ENCODE assay signal across 8 cellular contexts in genomic region chr11:107565955-107566501, GRCh38. TPM values are rescaled to one million over a fixed set of nuclear protein-coding genes. Genes with fewer than 3 reads are reported as not detected.
A peak's percentile ranks its signal among the peaks of the same experiment; 100 is the strongest.
DNase-seq lines count a peak whose midpoint lies in the region; ATAC-seq, FAIRE-seq and TF ChIP-seq lines count a peak whose summit lies in the region.
"Not testable (repeated sequence)": the region's sequence is repeated elsewhere in the genome, so short reads cannot be mapped to it uniquely, and the experiment has no call there.

No MANE protein-coding gene starts in this region.

- in situ Hi-C loops in transverse colon (cut with MboI; ENCODE audit: low pct_ligation_motif_present in 1 of 4, low pct_unique_long_range_greater_than_20kb in 1 of 4, low sequenced_read_pairs in 3 of 4): not testable (repeated sequence)

- peak overlapping the region; percentile 88 for H3K4me3 Mint-ChIP-seq in activated T-helper 2 cell treated with anti-CD3 and anti-CD28 coated beads, Interferon-gamma antibody, Interleukin-2, Interleukin-4, amounts not matched to agents 10 μg/mL and 5 μg/mL and 100 μg/mL, durations not matched to agents 14 hours and 24 hours and 36 hours (ENCODE audit: low read depth)
- peak overlapping the region; percentile 94 to 98 for H3K4me3 Mint-ChIP-seq in effector memory CD8-positive, alpha-beta T cell

- peaks cover 31% of the 10 kb centered on the region for H3F3A ChIP-seq in PC-9 (ENCODE audit: insufficient read depth, low read depth)

- CTCF ChIA-PET in PC-9 (lab: Charles Lee): interaction anchor here (0.5 kb wide), 1 partner anchor 18 kb away, joined by 3 read pairs; no protein-coding TSS in a partner anchor

- H3K4me1 ChIP-seq in PC-9 (replicated peaks; ENCODE audit: insufficient read depth) (peaks cover 44% of the 10 kb centered on the region), keratinocyte (ENCODE audit: control insufficient read depth, extremely low read depth, insufficient read depth, low read length) (peaks cover 34% of the 10 kb centered on the region), transverse colon (peaks cover 10 to 18% (median 14%) of the 10 kb centered on the region in 4 donors)

- H3K9me3 ChIP-seq in PC-9 (ENCODE audit: insufficient read depth, low read depth); keratinocyte (ENCODE audit: control insufficient read depth, low read depth, low read length); transverse colon: not testable (repeated sequence)

- H3K36me3 ChIP-seq in PC-9 (ENCODE audit: low read depth); keratinocyte (ENCODE audit: control insufficient read depth in 2 of 2, extremely low read depth in 1 of 2, insufficient read depth in 2 of 2, low read length in 2 of 2); transverse colon: not testable (repeated sequence)

- H3K27ac ChIP-seq in PC-9 (peak overlapping the region; percentile 76), keratinocyte (ENCODE audit: control insufficient read depth, insufficient read depth, low read length) (peak overlapping the region; percentile 92), transverse colon (peak overlapping the region; percentile 75 to 85 (median 82))

- H3K4me1 Mint-ChIP-seq in activated T-helper 2 cell treated with anti-CD3 and anti-CD28 coated beads, Interferon-gamma antibody, Interleukin-2, Interleukin-4, amounts not matched to agents 10 μg/mL and 5 μg/mL and 100 μg/mL, durations not matched to agents 14 hours and 24 hours and 36 hours (ENCODE audit: low read depth): peaks cover 48% of the 10 kb centered on the region
- peaks cover 26 to 43% of the 10 kb centered on the region in 2 donors for H3K4me1 Mint-ChIP-seq in effector memory CD8-positive, alpha-beta T cell (ENCODE audit: low read depth in 2 of 2)

- not testable (repeated sequence) for H3K9me2 ChIP-seq in PC-9 (ENCODE audit: insufficient read depth)

- H3K9me3 Mint-ChIP-seq in activated T-helper 2 cell treated with anti-CD3 and anti-CD28 coated beads, Interferon-gamma antibody, Interleukin-2, Interleukin-4, amounts not matched to agents 10 μg/mL and 5 μg/mL and 100 μg/mL, durations not matched to agents 14 hours and 24 hours and 36 hours; effector memory CD8-positive, alpha-beta T cell: not testable (repeated sequence)

- POLR2A ChIA-PET in PC-9 (lab: Charles Lee; ENCODE audit: unreplicated experiment): not testable (repeated sequence)

- dilution Hi-C loops in keratinocyte (cut with MboI; ENCODE audit: extremely low pct_ligation_motif_present, low sequenced_read_pairs): not testable (repeated sequence)

- DNase-seq in PC-9; activated T-helper 2 cell treated with anti-CD3 and anti-CD28 coated beads, Interferon-gamma antibody, Interleukin-2, Interleukin-4, amounts not matched to agents 10 μg/mL and 5 μg/mL and 100 μg/mL, durations not matched to agents 14 hours and 24 hours and 36 hours (ENCODE audit: low spot score); effector memory CD8-positive, alpha-beta T cell; keratinocyte (ENCODE audit: low read depth, low spot score); omental fat pad (ENCODE audit: low spot score); transverse colon: not testable (repeated sequence)

- not testable (repeated sequence) for TF ChIP-seq POLR2A in transverse colon (IDR thresholded peaks at IDR 0.05)

- H3K36me3 Mint-ChIP-seq in activated T-helper 2 cell treated with anti-CD3 and anti-CD28 coated beads, Interferon-gamma antibody, Interleukin-2, Interleukin-4, amounts not matched to agents 10 μg/mL and 5 μg/mL and 100 μg/mL, durations not matched to agents 14 hours and 24 hours and 36 hours (ENCODE audit: low read depth); effector memory CD8-positive, alpha-beta T cell (ENCODE audit: insufficient read depth): not testable (repeated sequence)

- not testable (repeated sequence) for TF ChIP-seq EP300 in transverse colon (IDR thresholded peaks at IDR 0.05; ENCODE audit: low read depth)

- 19 to 64% methylated on average over 3 to 9 of the region's 9 CpGs for WGBS in transverse colon (ENCODE audit: low coverage in 1 of 2), 2 donors

- H3K9ac ChIP-seq in keratinocyte (ENCODE audit: control insufficient read depth, extremely low read depth, insufficient read depth, low read length): peak overlapping the region; percentile 91

- peak overlapping the region; percentile 71 for H3K4me3 ChIP-seq in GM08714 (ENCODE audit: low read length)
- H3K4me3 ChIP-seq in PC-9: peak overlapping the region; percentile 83
- peak overlapping the region; percentile 65 to 89 (median 75) for H3K4me3 ChIP-seq in keratinocyte (ENCODE audit: control insufficient read depth in 2 of 3, extremely low read depth in 1 of 3, insufficient read depth in 2 of 3, low read depth in 1 of 3, low read length in 3 of 3)
- H3K4me3 ChIP-seq in transverse colon: peak overlapping the region; percentile 58 to 75 (median 66)

- not testable (repeated sequence) for FAIRE-seq in keratinocyte (lab: Jason Lieb, UNC)

- BruUV-seq in PC-9 (replicated peaks; lab: Mats Ljungman, UMichigan): not testable (repeated sequence)

- not testable (repeated sequence) for H4K20me1 ChIP-seq in PC-9 (ENCODE audit: insufficient read depth); keratinocyte (ENCODE audit: control insufficient read depth, extremely low read depth, insufficient read depth, low read length)

- TF ChIP-seq CTCF in PC-9 (conservative IDR thresholded peaks at IDR 0.05); keratinocyte (optimal IDR thresholded peaks at IDR 0.05 in 1 of 3, IDR thresholded peaks at IDR 0.05 in 1 of 3, conservative IDR thresholded peaks at IDR 0.05 in 1 of 3; ENCODE audit: extremely low read depth in 1 of 3, insufficient read depth in 2 of 3, low read length in 3 of 3); omental fat pad (IDR thresholded peaks at IDR 0.05); transverse colon (IDR thresholded peaks at IDR 0.05): not testable (repeated sequence)

- peak; percentile 1 for ATAC-seq in HG03025 (IDR thresholded peaks at IDR 0.05; ENCODE audit: low FRiP score, unreplicated experiment)
- ATAC-seq in effector memory CD8-positive, alpha-beta T cell (replicated peaks): not testable (repeated sequence)
- ATAC-seq in omental fat pad (ENCODE audit: low FRiP score): peak; percentile 60

- intact Hi-C loops in PC-9 (cut with micrococcal nuclease; ENCODE audit: unreplicated experiment); transverse colon (cut with DNase I; ENCODE audit: low total_unique reads): not testable (repeated sequence)
- intact Hi-C loops in activated T-helper 2 cell treated with anti-CD3 and anti-CD28 coated beads, Interferon-gamma antibody, Interleukin-2, Interleukin-4, amounts not matched to agents 10 μg/mL and 5 μg/mL and 100 μg/mL, durations not matched to agents 14 hours and 24 hours and 36 hours (cut with micrococcal nuclease): loop anchor here (1.0 to 10.0 kb wide), 7 partner anchors 25 to 1099 kb away; partner anchors contain the start of genes C11orf65, CUL5, CWF19L2 and DDX10

- H3K79me2 ChIP-seq in PC-9 (ENCODE audit: low read depth): peaks cover 29% of the 10 kb centered on the region
- H3K79me2 ChIP-seq in keratinocyte (ENCODE audit: control insufficient read depth, insufficient read depth, low read length): peaks cover 14% of the 10 kb centered on the region

- H3K9me1 ChIP-seq in keratinocyte (ENCODE audit: control insufficient read depth, extremely low read depth, insufficient read depth, low read length): not testable (repeated sequence)

- peak overlapping the region; percentile 92 for H3K27ac Mint-ChIP-seq in activated T-helper 2 cell treated with anti-CD3 and anti-CD28 coated beads, Interferon-gamma antibody, Interleukin-2, Interleukin-4, amounts not matched to agents 10 μg/mL and 5 μg/mL and 100 μg/mL, durations not matched to agents 14 hours and 24 hours and 36 hours
- H3K27ac Mint-ChIP-seq in effector memory CD8-positive, alpha-beta T cell: peak overlapping the region; percentile 95

- H3K4me2 ChIP-seq in PC-9 (peak overlapping the region; percentile 93), keratinocyte (ENCODE audit: control insufficient read depth, extremely low read depth, insufficient read depth, low read depth, low read length) (peak overlapping the region; percentile 93)

- not testable (repeated sequence) for H3K27me3 ChIP-seq in PC-9 (ENCODE audit: insufficient read depth, low read depth); keratinocyte (ENCODE audit: control insufficient read depth, extremely low read depth, insufficient read depth, low read length); transverse colon

- peak overlapping the region; percentile 98 for H2AFZ ChIP-seq in PC-9
- peak overlapping the region; percentile 100 for H2AFZ ChIP-seq in keratinocyte (ENCODE audit: control insufficient read depth, low read length)

- H3K27me3 Mint-ChIP-seq in activated T-helper 2 cell treated with anti-CD3 and anti-CD28 coated beads, Interferon-gamma antibody, Interleukin-2, Interleukin-4, amounts not matched to agents 10 μg/mL and 5 μg/mL and 100 μg/mL, durations not matched to agents 14 hours and 24 hours and 36 hours (ENCODE audit: low read depth); effector memory CD8-positive, alpha-beta T cell: not testable (repeated sequence)

RNA-seq across cellular contexts. Expression of gene ALKBH8, which starts 0.5 kb away (rescaled TPM):
- total RNA-seq in PC-9 (2021): 4.2 and 4.4 TPM in 2 replicates
- 10.6 and 11.9 TPM in 2 replicates for total RNA-seq in activated T-helper 2 cell treated with anti-CD3 and anti-CD28 coated beads, Interferon-gamma antibody, Interleukin-2, Interleukin-4, amounts not matched to agents 10 μg/mL and 5 μg/mL and 100 μg/mL, durations not matched to agents 14 hours and 24 hours and 36 hours
- 3.4 to 8.0 TPM (median 6.5 TPM) in 3 replicates for polyA plus RNA-seq in keratinocyte
- 5.4 TPM for polyA plus RNA-seq in keratinocyte (2011; ENCODE audit: low read depth)
- 2.4 and 5.1 TPM in 2 replicates for polyA plus RNA-seq in keratinocyte (2011; cell fraction: cytosol; rRNA removed)
- polyA plus RNA-seq in keratinocyte (2011; cell fraction: nucleus; rRNA removed): 3.4 and 4.7 TPM in 2 replicates
- polyA plus RNA-seq in keratinocyte (2012; ENCODE audit: low replicate concordance): 3.5 and 7.0 TPM in 2 replicates
- polyA minus RNA-seq in keratinocyte: 1.0 to 10.1 TPM (median 5.5 TPM) in 3 replicates
- 5.9 TPM for polyA minus RNA-seq in keratinocyte (2011; cell fraction: cytosol; rRNA and poly(A)+ RNA removed)
- polyA minus RNA-seq in keratinocyte (2011; cell fraction: nucleus; rRNA and poly(A)+ RNA removed): 2.5 and 4.7 TPM in 2 replicates
- total RNA-seq in omental fat pad: 10 to 100 TPM in 1 of 4 donors, 1 to 10 TPM in 3; 4.4 to 11.8 (median 7.1) TPM
- 1 to 10 TPM in 3 of 4 donors, under 1 TPM in 1; 0.60 to 5.6 (median 3.9) TPM for total RNA-seq in transverse colon

RNA-seq across cellular contexts. Expression of gene ELMOD1, which starts 24.9 kb away (rescaled TPM):
- total RNA-seq in PC-9 (2021) (not detected in 2 replicates), omental fat pad (not detected), transverse colon (under 1 TPM in 2 of 4 donors, not detected in 2; 0.16 to 0.27 TPM)
- total RNA-seq in activated T-helper 2 cell treated with anti-CD3 and anti-CD28 coated beads, Interferon-gamma antibody, Interleukin-2, Interleukin-4, amounts not matched to agents 10 μg/mL and 5 μg/mL and 100 μg/mL, durations not matched to agents 14 hours and 24 hours and 36 hours: not detected in 2 replicates
- 0.15 to 0.63 TPM (median 0.51 TPM) in 3 replicates for polyA plus RNA-seq in keratinocyte
- polyA plus RNA-seq in keratinocyte (2011; ENCODE audit: low read depth): 15.6 TPM
- 0.22 and 0.57 TPM in 2 replicates for polyA plus RNA-seq in keratinocyte (2011; cell fraction: cytosol; rRNA removed)
- 0.88 and 0.94 TPM in 2 replicates for polyA plus RNA-seq in keratinocyte (2011; cell fraction: nucleus; rRNA removed)
- 0.56 and 22.3 TPM in 2 replicates for polyA plus RNA-seq in keratinocyte (2012; ENCODE audit: low replicate concordance)
- polyA minus RNA-seq in keratinocyte: 0.16 to 0.30 TPM in 2 of 3 replicates, not detected in the other
- not detected for polyA minus RNA-seq in keratinocyte (2011; cell fraction: cytosol; rRNA and poly(A)+ RNA removed)
- polyA minus RNA-seq in keratinocyte (2011; cell fraction: nucleus; rRNA and poly(A)+ RNA removed): 0.53 and 1.1 TPM in 2 replicates
